In genomic region chr1:202709276-202710041, GRCh38 we compare ENCODE assay signal across 12 cellular contexts. TPM values are rescaled to one million over a fixed set of nuclear protein-coding genes. Genes with fewer than 3 reads are reported as not detected.
A peak's percentile ranks its signal among the peaks of the same experiment; 100 is the strongest.
DNase-seq lines count a peak whose midpoint lies in the region; ATAC-seq, FAIRE-seq and TF ChIP-seq lines count a peak whose summit lies in the region.
"Had no signal": no experiment of that assay in that cellular context is flagged by ENCODE, and none has a peak within 500 bp of the region (broad histone marks: within the 10 kb centered on the region; RNA-seq: fewer than 3 reads in every experiment).

No MANE protein-coding gene starts in this region.

- no peaks in the 10 kb centered on the region for H3K9me3 ChIP-seq in endodermal cell (ENCODE audit: control insufficient read depth, low read length)

- peaks cover 75% of the 10 kb centered on the region for H3K27me3 ChIP-seq in endodermal cell (ENCODE audit: control insufficient read depth, insufficient read depth, low read length, poor library complexity, severe bottlenecking)

- H3K4me1 Mint-ChIP-seq in activated naive CD8-positive, alpha-beta T cell (ENCODE audit: low read depth), result peaks cover 3% of the 10 kb centered on the region
- peaks cover 3% of the 10 kb centered on the region for H3K4me1 Mint-ChIP-seq in activated naive CD8-positive, alpha-beta T cell treated with anti-CD3 and anti-CD28 coated beads, Interleukin-2, amount 50 U/mL, for 24 hours
- H3K4me1 Mint-ChIP-seq in endodermal cell (peaks cover 8% of the 10 kb centered on the region), nephron (peaks cover 26% of the 10 kb centered on the region)

- no peaks in the 10 kb centered on the region for H3K4me1 ChIP-seq in endodermal cell (ENCODE audit: control insufficient read depth, insufficient read depth, low read length)

- no peak overlapping the region for H3K27ac Mint-ChIP-seq in activated naive CD8-positive, alpha-beta T cell
- H3K27ac Mint-ChIP-seq in activated naive CD8-positive, alpha-beta T cell treated with anti-CD3 and anti-CD28 coated beads, Interleukin-2, amount 50 U/mL, for 24 hours, result no peak overlapping the region
- H3K27ac Mint-ChIP-seq in endodermal cell, result peak overlapping the region; percentile 48
- H3K27ac Mint-ChIP-seq in nephron, result no peak overlapping the region
- H3K27ac Mint-ChIP-seq: T-helper 2 cell treated with Interferon-gamma antibody and Interleukin-4, amounts not matched to agents 5 μg/mL and 100 μg/mL, for 36 hours had no signal

- no peak overlapping the region for H3K9ac ChIP-seq in endodermal cell (ENCODE audit: extremely low read depth, low read length, poor library complexity, severe bottlenecking)

- no peaks in the 10 kb centered on the region for H3K9me3 Mint-ChIP-seq in activated naive CD8-positive, alpha-beta T cell (ENCODE audit: low read depth)
- no peaks in the 10 kb centered on the region for H3K9me3 Mint-ChIP-seq in activated naive CD8-positive, alpha-beta T cell treated with anti-CD3 and anti-CD28 coated beads, Interleukin-2, amount 50 U/mL, for 24 hours
- no peaks in the 10 kb centered on the region for H3K9me3 Mint-ChIP-seq in endodermal cell
- no peaks in the 10 kb centered on the region for H3K9me3 Mint-ChIP-seq in nephron
- H3K9me3 Mint-ChIP-seq: T-helper 2 cell treated with Interferon-gamma antibody and Interleukin-4, amounts not matched to agents 5 μg/mL and 100 μg/mL, for 36 hours had no signal

- peak overlapping the region; percentile 80 for H3K4me3 ChIP-seq in endodermal cell (ENCODE audit: low read length)

- DNase-seq in activated naive CD8-positive, alpha-beta T cell treated with anti-CD3 and anti-CD28 coated beads, Interleukin-2, amount 50 U/mL, for 24 hours, result no peak
- DNase-seq in endodermal cell (peak; percentile 78), urothelium cell line (ENCODE audit: low spot score) (peak; percentile 36), NCI-H1105 (lab: John Stamatoyannopoulos, UW) (no peak), activated gamma-delta T cell (lab: John Stamatoyannopoulos, UW) (no peak)
- DNase-seq in stimulated activated CD4-positive, alpha-beta T cell treated with anti-CD3 and anti-CD28 coated beads, Interleukin-15, amount 100 ng/mL, for 24 hours, result no peak
- DNase-seq: brain microvascular endothelial cell, GDM1 had no signal

- no peaks in the 10 kb centered on the region for H3K36me3 Mint-ChIP-seq in activated naive CD8-positive, alpha-beta T cell
- no peaks in the 10 kb centered on the region for H3K36me3 Mint-ChIP-seq in activated naive CD8-positive, alpha-beta T cell treated with anti-CD3 and anti-CD28 coated beads, Interleukin-2, amount 50 U/mL, for 24 hours (ENCODE audit: low read depth)
- H3K36me3 Mint-ChIP-seq in endodermal cell (ENCODE audit: low read depth), result no peaks in the 10 kb centered on the region
- H3K36me3 Mint-ChIP-seq in nephron (ENCODE audit: low read depth), result no peaks in the 10 kb centered on the region

- no peak for ATAC-seq in activated naive CD8-positive, alpha-beta T cell treated with anti-CD3 and anti-CD28 coated beads, Interleukin-2, amount 50 U/mL, for 24 hours
- ATAC-seq: HCT116 had no signal

- peaks cover 32% of the 10 kb centered on the region for H3K27me3 Mint-ChIP-seq in activated naive CD8-positive, alpha-beta T cell
- peaks cover 69% of the 10 kb centered on the region for H3K27me3 Mint-ChIP-seq in activated naive CD8-positive, alpha-beta T cell treated with anti-CD3 and anti-CD28 coated beads, Interleukin-2, amount 50 U/mL, for 24 hours
- H3K27me3 Mint-ChIP-seq in endodermal cell (ENCODE audit: insufficient read depth), result peaks cover 76% of the 10 kb centered on the region
- H3K27me3 Mint-ChIP-seq in nephron (ENCODE audit: low read depth), result peaks cover 79% of the 10 kb centered on the region

- H3K36me3 ChIP-seq in endodermal cell (ENCODE audit: control insufficient read depth, insufficient read depth, low read length), result no peaks in the 10 kb centered on the region
- H3K36me3 ChIP-seq: brain microvascular endothelial cell had no signal

- no peak for FAIRE-seq in urothelium cell line (lab: Jason Lieb, UNC)

- peak overlapping the region; percentile 20 for H3K4me3 Mint-ChIP-seq in activated naive CD8-positive, alpha-beta T cell
- H3K4me3 Mint-ChIP-seq in activated naive CD8-positive, alpha-beta T cell treated with anti-CD3 and anti-CD28 coated beads, Interleukin-2, amount 50 U/mL, for 24 hours, result no peak overlapping the region
- H3K4me3 Mint-ChIP-seq in endodermal cell (peak overlapping the region; percentile 59), nephron (peak overlapping the region; percentile 79 to 85 (median 83))
- H3K4me3 Mint-ChIP-seq: T-helper 2 cell treated with Interferon-gamma antibody and Interleukin-4, amounts not matched to agents 5 μg/mL and 100 μg/mL, for 36 hours had no signal

- WGBS in endodermal cell (ENCODE audit: insufficient coverage in 1 of 2, insufficient read length in 1 of 2), 2 experiments, result 5 to 8% methylated on average over 6 to 34 of the region's 34 CpGs

- H3K27ac ChIP-seq in endodermal cell (ENCODE audit: low read depth, low read length), result no peak overlapping the region
- H3K27ac ChIP-seq: brain microvascular endothelial cell had no signal

- TF ChIP-seq CTCF in endodermal cell (conservative IDR thresholded peaks at IDR 0.05), result no peak
- TF ChIP-seq CTCF in nephron (IDR thresholded peaks at IDR 0.05; ENCODE audit: unreplicated experiment in 3 of 3), result no peak

RNA-seq across cellular contexts. Expression of gene SYT2, which starts 0.8 kb away (rescaled TPM):
- total RNA-seq in endodermal cell, result 1 to 10 TPM; 2.9 to 4.4 TPM
- 12.0 TPM for polyA plus RNA-seq in endodermal cell (2013, experiment 1 of 2)
- polyA plus RNA-seq in endodermal cell (2013, experiment 2 of 2), result 9.7 TPM

Comparison
In these comparisons a context has a peak if more than half of its experiments do, and no peak if none do; other contexts are left out.
1. DNase-seq: peak in endodermal cell (single experiment) and urothelium cell line (single experiment); none in activated naive CD8-positive, alpha-beta T cell treated with anti-CD3 and anti-CD28 coated beads, Interleukin-2, amount 50 U/mL, for 24 hours (single experiment), NCI-H1105 (single experiment), activated gamma-delta T cell (single experiment) and stimulated activated CD4-positive, alpha-beta T cell treated with anti-CD3 and anti-CD28 coated beads, Interleukin-15, amount 100 ng/mL, for 24 hours (single experiment).